In genomic region chr16:3003582-3004270, GRCh38 we compare ENCODE assay signal across 8 cellular contexts. TPM values are rescaled to one million over a fixed set of nuclear protein-coding genes. Genes with fewer than 3 reads are reported as not detected.
DNase-seq lines count a peak whose midpoint lies in the region; ATAC-seq lines count a peak whose summit lies in the region.

No MANE protein-coding gene starts in this region.

- H3K4me1 ChIP-seq in HUES64 (ENCODE audit: insufficient read depth, low read length) = peaks cover 24% of the 10 kb centered on the region

- WGBS in HUES64 = 10% methylated on average over 58 of the region's 58 CpGs

- no peaks in the 10 kb centered on the region for H3K36me3 ChIP-seq in HUES64 (ENCODE audit: insufficient read depth, low read length)

- peaks cover 16 to 40% of the 10 kb centered on the region in 2 donors for H3K27me3 Mint-ChIP-seq in effector memory CD8-positive, alpha-beta T cell

- H3K4me3 Mint-ChIP-seq in effector memory CD8-positive, alpha-beta T cell = peak overlapping the region; percentile 77 to 78

- no peaks in the 10 kb centered on the region for H3K27me3 ChIP-seq in HUES64 (ENCODE audit: insufficient read depth, low read length)

- peaks cover 14 to 26% of the 10 kb centered on the region in 2 donors for H3K4me1 Mint-ChIP-seq in effector memory CD8-positive, alpha-beta T cell (ENCODE audit: low read depth in 2 of 2)

- peaks cover 11% of the 10 kb centered on the region for H3K36me3 Mint-ChIP-seq in effector memory CD8-positive, alpha-beta T cell (ENCODE audit: insufficient read depth)

- H3K9me3 ChIP-seq in HUES64 (ENCODE audit: insufficient read depth, low read depth, low read length) = no peaks in the 10 kb centered on the region

- peak; percentile 86 for ATAC-seq in GM21528 (IDR thresholded peaks at IDR 0.05; ENCODE audit: low FRiP score, unreplicated experiment)
- peak; percentile 97 for ATAC-seq in effector memory CD8-positive, alpha-beta T cell (replicated peaks)

- peak overlapping the region in 1 of 2 donors; percentile 46 for H3K27ac Mint-ChIP-seq in effector memory CD8-positive, alpha-beta T cell

- H3K4me3 ChIP-seq in HUES64 (ENCODE audit: low read length) = peak overlapping the region; percentile 29; the same call in 1 of the 2 replicates

- no peak overlapping the region for H3K9ac ChIP-seq in HUES64 (ENCODE audit: low read depth, low read length)

- no peak overlapping the region for H3K27ac ChIP-seq in HUES64 (ENCODE audit: low read depth, low read length)

- no peaks in the 10 kb centered on the region for H3K9me3 Mint-ChIP-seq in effector memory CD8-positive, alpha-beta T cell

- peak; percentile 97 for DNase-seq in DMS 273 treated with DMSO at 0.1 percent for 48 hours (lab: John Stamatoyannopoulos, UW)
- peak; percentile 99 for DNase-seq in NOMO-1 treated with DMSO at 0.1 percent for 48 hours (lab: John Stamatoyannopoulos, UW; ENCODE audit: unreplicated experiment)
- DNase-seq in activated CD8-positive, alpha-beta memory T cell treated with anti-CD3 and anti-CD28 coated beads for 24 hours = peak; percentile 93
- peak; percentile 91 to 92 (median 91) for DNase-seq in effector memory CD8-positive, alpha-beta T cell
- DNase-seq in midbrain (lab: John Stamatoyannopoulos, UW) = peak; percentile 100
- peak; percentile 81 to 94 for DNase-seq in stimulated activated CD8-positive, alpha-beta memory T cell treated with anti-CD3 and anti-CD28 coated beads, Interleukin-4, amount 100 ng/mL, for 1 hour (ENCODE audit: low read depth in 2 of 2, low spot score in 1 of 2)

RNA-seq across cellular contexts. Expression of gene CLDN9, which starts 9.0 kb away (rescaled TPM):
- 0.25 TPM for polyA plus RNA-seq in HUES64 (2013, experiment 1 of 2)
- 0.44 TPM for polyA plus RNA-seq in HUES64 (2013, experiment 2 of 2)

RNA-seq across cellular contexts. Expression of gene CLDN6, which starts 14.3 kb away (rescaled TPM):
- polyA plus RNA-seq in HUES64 (2013, experiment 1 of 2) = 517 TPM
- polyA plus RNA-seq in HUES64 (2013, experiment 2 of 2) = 422 TPM

RNA-seq across cellular contexts. Expression of gene TNFRSF12A, which starts 16.4 kb away (rescaled TPM):
- 63.8 TPM for polyA plus RNA-seq in HUES64 (2013, experiment 1 of 2)
- 60.7 TPM for polyA plus RNA-seq in HUES64 (2013, experiment 2 of 2)

RNA-seq across cellular contexts. Expression of gene HCFC1R1, which starts 20.0 kb away (rescaled TPM):
- 64.6 TPM for polyA plus RNA-seq in HUES64 (2013, experiment 1 of 2)
- polyA plus RNA-seq in HUES64 (2013, experiment 2 of 2) = 74.2 TPM

RNA-seq across cellular contexts. Expression of gene THOC6, which starts 20.1 kb away (rescaled TPM):
- polyA plus RNA-seq in HUES64 (2013, experiment 1 of 2) = 53.2 TPM
- 46.4 TPM for polyA plus RNA-seq in HUES64 (2013, experiment 2 of 2)
